ENCODE assay signal across 11 cellular contexts in the genomic region with DNA sequence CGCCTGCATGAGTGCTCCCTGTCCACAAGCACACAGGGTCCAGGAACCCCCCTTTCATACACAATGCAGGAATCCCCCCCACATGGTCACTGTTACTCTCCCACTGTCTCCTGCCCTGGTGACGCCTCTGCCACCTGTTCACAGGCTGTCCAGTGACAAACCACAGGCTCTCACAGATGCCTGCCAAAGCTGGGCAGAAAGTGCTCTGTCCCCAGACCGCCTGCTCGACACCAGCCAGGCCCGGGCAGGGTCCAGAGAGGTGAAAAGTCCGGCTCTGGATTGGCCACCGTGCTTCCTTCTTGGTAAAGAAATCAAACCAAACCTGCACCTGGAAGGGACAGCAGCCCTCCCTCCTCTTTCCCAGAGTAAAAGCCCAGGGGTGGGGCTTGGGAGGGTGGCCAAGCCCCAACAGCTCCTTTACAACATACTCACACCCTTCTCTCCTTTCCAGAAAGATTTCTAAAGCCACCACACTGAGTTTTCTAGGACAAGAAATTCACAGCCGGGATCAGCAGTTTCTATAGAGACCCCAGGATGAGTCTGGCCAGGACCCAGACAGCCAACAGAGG. TPM values are rescaled to one million over a fixed set of nuclear protein-coding genes. Genes with fewer than 3 reads are reported as not detected.
DNase-seq lines count a peak whose midpoint lies in the region; ATAC-seq and TF ChIP-seq lines count a peak whose summit lies in the region.
"Had no signal": no experiment of that assay in that cellular context is flagged by ENCODE, and none has a peak within 500 bp of the region (broad histone marks: within the 10 kb centered on the region; RNA-seq: fewer than 3 reads in every experiment).

No MANE protein-coding gene starts in this region.

- H3K79me2 ChIP-seq in osteoblast (ENCODE audit: insufficient read depth, low read length): peaks cover 91% of the 10 kb centered on the region

- TF ChIP-seq POLR2A in Peyer's patch (IDR thresholded peaks at IDR 0.05) (no peak), GM18505 (IDR thresholded peaks at IDR 0.05; ENCODE audit: borderline replicate concordance, extremely low read depth, insufficient read depth, insufficient read length) (no peak)

- no peaks in the 10 kb centered on the region for H3K9me3 Mint-ChIP-seq in activated T-cell treated with anti-CD3 and anti-CD28 coated beads, Interleukin-2, amount 50 U/mL, for 72 hours
- H3K9me3 Mint-ChIP-seq: CD8-positive, alpha-beta memory T cell; naive B cell had no signal

- H3K4me2 ChIP-seq in osteoblast (ENCODE audit: insufficient read depth, low read length): no peak overlapping the region

- H4K20me1 ChIP-seq in osteoblast (ENCODE audit: insufficient read depth, low read length): peaks cover 73% of the 10 kb centered on the region

- H3K27me3 Mint-ChIP-seq in activated T-cell treated with anti-CD3 and anti-CD28 coated beads, Interleukin-2, amount 50 U/mL, for 72 hours (ENCODE audit: low read depth): peaks cover 24% of the 10 kb centered on the region

- DNase-seq in AG10803 (ENCODE audit: low read depth) (peak; percentile 35), Peyer's patch (peak in 2 of 3 donors; percentile 73 to 84), fibroblast of the aortic adventitia (ENCODE audit: low read depth) (peak; percentile 43), osteoblast (ENCODE audit: insufficient read length, low spot score, missing footprints) (peak; percentile 66), midbrain (lab: John Stamatoyannopoulos, UW) (no peak)
- no peak for DNase-seq in activated T-cell treated with anti-CD3 and anti-CD28 coated beads, Interleukin-2, amount 50 U/mL, for 72 hours
- DNase-seq: activated CD8-positive, alpha-beta memory T cell treated with anti-CD3 and anti-CD28 coated beads, Interleukin-2, amount 50 U/mL, for 48 hours; CD8-positive, alpha-beta memory T cell; naive B cell had no signal

- TF ChIP-seq CTCF in AG10803 (conservative IDR thresholded peaks at IDR 0.05; ENCODE audit: low read length) (no peak), Peyer's patch (IDR thresholded peaks at IDR 0.05) (no peak), fibroblast of the aortic adventitia (IDR thresholded peaks at IDR 0.05; ENCODE audit: insufficient read depth, low read length) (no peak), osteoblast (IDR thresholded peaks at IDR 0.05; ENCODE audit: extremely low read depth, low read depth, low read length) (no peak)

- no peak overlapping the region for H3K4me3 ChIP-seq in AG10803 (ENCODE audit: low read length)
- peak overlapping the region in 1 of 4 donors; percentile 9 for H3K4me3 ChIP-seq in Peyer's patch
- H3K4me3 ChIP-seq in fibroblast of the aortic adventitia (ENCODE audit: low read depth, low read length): no peak overlapping the region
- no peak overlapping the region for H3K4me3 ChIP-seq in osteoblast (ENCODE audit: insufficient read depth, low read length)

- ATAC-seq in GM18505 (IDR thresholded peaks at IDR 0.05; ENCODE audit: unreplicated experiment) (no peak), HG03521 (IDR thresholded peaks at IDR 0.05; ENCODE audit: unreplicated experiment) (no peak)
- ATAC-seq in activated T-cell treated with anti-CD3 and anti-CD28 coated beads, Interleukin-2, amount 50 U/mL, for 72 hours (replicated peaks in 1 of 2): no peak

- H3K27ac ChIP-seq in Peyer's patch (peak overlapping the region in 3 of 4 donors; percentile 59 to 86 (median 85)), osteoblast (ENCODE audit: low read depth, low read length) (peak overlapping the region; percentile 82)

- H3K4me3 Mint-ChIP-seq in activated T-cell treated with anti-CD3 and anti-CD28 coated beads, Interleukin-2, amount 50 U/mL, for 72 hours: no peak overlapping the region
- H3K4me3 Mint-ChIP-seq: CD8-positive, alpha-beta memory T cell; naive B cell had no signal

- H3K9me3 ChIP-seq in Peyer's patch: no peaks in the 10 kb centered on the region
- no peaks in the 10 kb centered on the region for H3K9me3 ChIP-seq in osteoblast (ENCODE audit: low read depth, low read length)

- peaks cover 0 to 2% of the 10 kb centered on the region in 2 donors for H3K36me3 Mint-ChIP-seq in activated T-cell treated with anti-CD3 and anti-CD28 coated beads, Interleukin-2, amount 50 U/mL, for 72 hours (ENCODE audit: insufficient read depth in 2 of 2)
- H3K36me3 Mint-ChIP-seq: CD8-positive, alpha-beta memory T cell had no signal

- H3K4me1 ChIP-seq in Peyer's patch (peaks cover 5 to 78% (median 6%) of the 10 kb centered on the region in 4 donors), osteoblast (ENCODE audit: insufficient read depth, low read length) (peaks cover 35% of the 10 kb centered on the region)

- no peak overlapping the region for H2AFZ ChIP-seq in osteoblast (ENCODE audit: low read length)

- peaks cover 0 to 22% (median 0%) of the 10 kb centered on the region in 3 donors for H3K36me3 ChIP-seq in Peyer's patch
- H3K36me3 ChIP-seq in osteoblast (ENCODE audit: insufficient read depth, low read length): peaks cover 36% of the 10 kb centered on the region

- no peak overlapping the region for H3K27ac Mint-ChIP-seq in activated T-cell treated with anti-CD3 and anti-CD28 coated beads, Interleukin-2, amount 50 U/mL, for 72 hours

- H3K4me1 Mint-ChIP-seq in activated T-cell treated with anti-CD3 and anti-CD28 coated beads, Interleukin-2, amount 50 U/mL, for 72 hours (ENCODE audit: low read depth): peaks cover 18% of the 10 kb centered on the region

- H3K27me3 ChIP-seq in Peyer's patch: no peaks in the 10 kb centered on the region
- H3K27me3 ChIP-seq in osteoblast (ENCODE audit: insufficient read depth, low read length): no peaks in the 10 kb centered on the region

RNA-seq across cellular contexts. Expression of a gene that starts 6.2 kb away (rescaled TPM):
- total RNA-seq in Peyer's patch (10 to 100 TPM in 2 of 4 donors, 1 to 10 TPM in 2; 8.3 to 41.9 (median 14.5) TPM), fibroblast of the aortic adventitia (ENCODE audit: low replicate concordance) (2.9 and 4.8 TPM in 2 replicates), osteoblast (3.3 and 5.0 TPM in 2 replicates)
- total RNA-seq in activated T-cell treated with anti-CD3 and anti-CD28 coated beads, Interleukin-2, amount 50 U/mL, for 72 hours: 1 to 10 TPM; 2.7 to 7.7 TPM

RNA-seq across cellular contexts. Expression of a gene that starts 10.6 kb away (rescaled TPM):
- total RNA-seq in Peyer's patch: 100 to 1,000 TPM; 106 to 165 (median 109) TPM
- 78.7 and 293 TPM in 2 replicates for total RNA-seq in fibroblast of the aortic adventitia (ENCODE audit: low replicate concordance)
- 235 and 267 TPM in 2 replicates for total RNA-seq in osteoblast
- 100 to 1,000 TPM; 182 to 190 TPM for total RNA-seq in activated T-cell treated with anti-CD3 and anti-CD28 coated beads, Interleukin-2, amount 50 U/mL, for 72 hours

RNA-seq across cellular contexts. Expression of a gene that starts 11.8 kb away (rescaled TPM):
- total RNA-seq in Peyer's patch: 10 to 100 TPM; 10.7 to 55.0 (median 43.2) TPM
- 3.4 and 6.5 TPM in 2 replicates for total RNA-seq in fibroblast of the aortic adventitia (ENCODE audit: low replicate concordance)
- 3.5 and 3.6 TPM in 2 replicates for total RNA-seq in osteoblast
- total RNA-seq in activated T-cell treated with anti-CD3 and anti-CD28 coated beads, Interleukin-2, amount 50 U/mL, for 72 hours: 10 to 100 TPM; 25.5 to 27.8 TPM

RNA-seq across cellular contexts. Expression of a gene that starts 36.9 kb away (rescaled TPM):
- 100 to 1,000 TPM in 3 of 4 donors, 10 to 100 TPM in 1; 69.2 to 297 (median 190) TPM for total RNA-seq in Peyer's patch
- 19.1 and 38.7 TPM in 2 replicates for total RNA-seq in fibroblast of the aortic adventitia (ENCODE audit: low replicate concordance)
- 33.3 and 44.2 TPM in 2 replicates for total RNA-seq in osteoblast
- total RNA-seq in activated T-cell treated with anti-CD3 and anti-CD28 coated beads, Interleukin-2, amount 50 U/mL, for 72 hours: 100 to 1,000 TPM; 251 to 263 TPM

RNA-seq across cellular contexts. Expression of a gene that starts 57.4 kb away (rescaled TPM):
- total RNA-seq in Peyer's patch (10 to 100 TPM; 16.7 to 61.9 (median 22.8) TPM), fibroblast of the aortic adventitia (ENCODE audit: low replicate concordance) (25.2 and 56.8 TPM in 2 replicates), osteoblast (48.1 and 65.4 TPM in 2 replicates)
- total RNA-seq in activated T-cell treated with anti-CD3 and anti-CD28 coated beads, Interleukin-2, amount 50 U/mL, for 72 hours: 10 to 100 TPM; 32.7 to 34.3 TPM

Comparison
In these comparisons a context has a peak if more than half of its experiments do, and no peak if none do; other contexts are left out.
1. DNase-seq: peak in AG10803 (single experiment), Peyer's patch (2 of 3), fibroblast of the aortic adventitia (single experiment) and osteoblast (single experiment); none in midbrain (single experiment) and activated T-cell treated with anti-CD3 and anti-CD28 coated beads, Interleukin-2, amount 50 U/mL, for 72 hours (0 of 2).